In the genomic region with DNA sequence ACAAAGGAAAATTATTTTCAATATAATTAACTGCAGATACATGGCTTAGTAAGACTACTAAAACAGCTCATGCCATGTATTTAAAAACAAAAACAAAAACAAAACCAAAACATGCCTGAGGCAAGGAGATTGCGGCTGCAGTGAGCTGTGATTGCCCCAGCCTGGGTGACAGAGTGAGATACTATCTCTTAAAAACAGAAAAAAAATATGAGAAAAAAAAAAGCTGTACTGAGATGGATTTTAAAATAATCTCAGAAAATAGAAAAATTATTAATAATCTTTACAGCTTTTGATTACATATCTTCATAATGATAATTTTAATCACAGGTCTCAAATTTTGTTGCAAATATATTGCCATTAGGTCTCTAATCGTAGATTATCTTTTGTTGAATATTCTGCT, we compare ENCODE assay signal across 11 cellular contexts. TPM values are rescaled to one million over a fixed set of nuclear protein-coding genes. Genes with fewer than 3 reads are reported as not detected.
DNase-seq lines count a peak whose midpoint lies in the region; ATAC-seq and TF ChIP-seq lines count a peak whose summit lies in the region.
"Had no signal": no experiment of that assay in that cellular context is flagged by ENCODE, and none has a peak within 500 bp of the region (broad histone marks: within the 10 kb centered on the region; RNA-seq: fewer than 3 reads in every experiment).

No MANE protein-coding gene starts in this region.

- H3K27me3 Mint-ChIP-seq in activated CD4-positive, alpha-beta T cell treated with anti-CD3 and anti-CD28 coated beads for 36 hours = no peaks in the 10 kb centered on the region
- H3K27me3 Mint-ChIP-seq in brain = peaks cover under 1% of the 10 kb centered on the region

- peak overlapping the region; percentile 17 for H3K4me3 Mint-ChIP-seq in activated CD4-positive, alpha-beta T cell treated with anti-CD3 and anti-CD28 coated beads for 36 hours
- peak overlapping the region; percentile 39 to 76 (median 68) for H3K4me3 Mint-ChIP-seq in brain

- no peak for TF ChIP-seq CTCF in MM.1S (IDR thresholded peaks at IDR 0.05; ENCODE audit: low read length)
- TF ChIP-seq CTCF in brain (conservative IDR thresholded peaks at IDR 0.05) = no peak
- TF ChIP-seq CTCF in osteoblast (IDR thresholded peaks at IDR 0.05; ENCODE audit: extremely low read depth, low read depth, low read length) = no peak

- intact Hi-C loops in activated CD4-positive, alpha-beta T cell treated with anti-CD3 and anti-CD28 coated beads for 36 hours (cut with DNase I, micrococcal nuclease) = loop anchor here (1.0 to 5.0 kb wide), 4 partner anchors 24 to 208 kb away; a partner anchor contains a TSS

- H3K27me3 ChIP-seq in MM.1S (replicated peaks; ENCODE audit: insufficient read depth, low read length) = no peaks in the 10 kb centered on the region
- peaks cover 6% of the 10 kb centered on the region for H3K27me3 ChIP-seq in osteoblast (ENCODE audit: insufficient read depth, low read length)
- H3K27me3 ChIP-seq: uterus had no signal

- POLR2A ChIA-PET in activated CD4-positive, alpha-beta T cell treated with anti-CD3 and anti-CD28 coated beads for 36 hours (lab: Charles Lee) = interaction anchor here (1.4 kb wide), 1 partner anchor 24 kb away, joined by 4 read pairs; a partner anchor contains a TSS

- peak overlapping the region; percentile 3; the same call in 1 of the 2 replicates for H3K9ac ChIP-seq in MM.1S (ENCODE audit: low read length)

- 0 out of 2 replicates have a peak, but pooled peaks cover 8% of the 10 kb centered on the region for H3F3A ChIP-seq in MM.1S (ENCODE audit: insufficient read depth, low read length)

- H4K20me1 ChIP-seq in MM.1S (ENCODE audit: insufficient read depth, low read length) (no peaks in the 10 kb centered on the region), osteoblast (ENCODE audit: insufficient read depth, low read length) (no peaks in the 10 kb centered on the region)

- H3K36me3 Mint-ChIP-seq in activated CD4-positive, alpha-beta T cell treated with anti-CD3 and anti-CD28 coated beads for 36 hours (ENCODE audit: low read depth) = no peaks in the 10 kb centered on the region
- H3K36me3 Mint-ChIP-seq in brain = no peaks in the 10 kb centered on the region

- ATAC-seq in activated CD4-positive, alpha-beta T cell treated with anti-CD3 and anti-CD28 coated beads for 36 hours = no peak
- ATAC-seq in GM21390 (IDR thresholded peaks at IDR 0.05; ENCODE audit: unreplicated experiment) = no peak

- peaks cover 13% of the 10 kb centered on the region for H3K4me1 Mint-ChIP-seq in activated CD4-positive, alpha-beta T cell treated with anti-CD3 and anti-CD28 coated beads for 36 hours
- H3K4me1 Mint-ChIP-seq in brain = peaks cover 11% of the 10 kb centered on the region

- H3K4me3 ChIP-seq in MM.1S (ENCODE audit: low read length) = peak overlapping the region; percentile 34
- peak overlapping the region; percentile 34 for H3K4me3 ChIP-seq in osteoblast (ENCODE audit: insufficient read depth, low read length)
- H3K4me3 ChIP-seq: uterus had no signal

- H3K4me1 ChIP-seq in MM.1S (ENCODE audit: low read length) (peaks cover 3% of the 10 kb centered on the region; the same call in 1 of the 2 replicates), osteoblast (ENCODE audit: insufficient read depth, low read length) (peaks cover 3% of the 10 kb centered on the region)
- H3K4me1 ChIP-seq: uterus had no signal

- H3K9me3 Mint-ChIP-seq in activated CD4-positive, alpha-beta T cell treated with anti-CD3 and anti-CD28 coated beads for 36 hours (ENCODE audit: low read depth) = no peaks in the 10 kb centered on the region
- H3K9me3 Mint-ChIP-seq in brain = no peaks in the 10 kb centered on the region

- CTCF ChIA-PET in activated CD4-positive, alpha-beta T cell treated with anti-CD3 and anti-CD28 coated beads for 36 hours (lab: Charles Lee) = interaction anchor here (0.7 to 2.7 kb wide), 33 partner anchors 10 to 478 kb away, joined by 3 to 35 read pairs (median 4); a partner anchor contains a TSS

- H2AFZ ChIP-seq in MM.1S (ENCODE audit: low read length) = peak overlapping the region; percentile 36
- peak overlapping the region; percentile 86 for H2AFZ ChIP-seq in osteoblast (ENCODE audit: low read length)

- H3K4me2 ChIP-seq in MM.1S (ENCODE audit: low read depth, low read length) = peak overlapping the region; percentile 50
- peak overlapping the region; percentile 77 for H3K4me2 ChIP-seq in osteoblast (ENCODE audit: insufficient read depth, low read length)

- H3K27ac Mint-ChIP-seq in activated CD4-positive, alpha-beta T cell treated with anti-CD3 and anti-CD28 coated beads for 36 hours = no peak overlapping the region
- peak overlapping the region in 2 of 5 experiments; percentile 6 to 67 for H3K27ac Mint-ChIP-seq in brain

- DNase-seq in activated CD4-positive, alpha-beta T cell treated with anti-CD3 and anti-CD28 coated beads for 36 hours = no peak
- no peak for DNase-seq in activated CD4-positive, alpha-beta T cell treated with anti-CD3 and anti-CD28 coated beads for 48 hours
- DNase-seq in MM.1S = peak; percentile 62
- no peak for DNase-seq in osteoblast (ENCODE audit: insufficient read length, low spot score, missing footprints)
- no peak for DNase-seq in amygdala (lab: John Stamatoyannopoulos, UW)
- DNase-seq in ecto neural progenitor cell (ENCODE audit: low spot score) = no peak
- DNase-seq: Right ventricle myocardium superior, uterus had no signal

- H3K79me2 ChIP-seq in MM.1S (ENCODE audit: low read length) (no peaks in the 10 kb centered on the region), osteoblast (ENCODE audit: insufficient read depth, low read length) (no peaks in the 10 kb centered on the region)

- H3K27ac ChIP-seq in MM.1S (ENCODE audit: low read length) (peak overlapping the region; percentile 17; the same call in 1 of the 2 replicates), osteoblast (ENCODE audit: low read depth, low read length) (no peak overlapping the region)
- H3K27ac ChIP-seq: neutrophil, uterus had no signal

- H3K36me3 ChIP-seq in MM.1S (replicated peaks; ENCODE audit: insufficient read depth, low read length) (no peaks in the 10 kb centered on the region), osteoblast (ENCODE audit: insufficient read depth, low read length) (no peaks in the 10 kb centered on the region)
- H3K36me3 ChIP-seq: neutrophil, uterus had no signal

- H3K9me3 ChIP-seq in MM.1S (replicated peaks; ENCODE audit: insufficient read depth, low read length) (no peaks in the 10 kb centered on the region), osteoblast (ENCODE audit: low read depth, low read length) (no peaks in the 10 kb centered on the region)
- H3K9me3 ChIP-seq: neutrophil, uterus had no signal

- H3K9me2 ChIP-seq in MM.1S (replicated peaks; ENCODE audit: insufficient read depth, low read length) = no peaks in the 10 kb centered on the region

RNA-seq across cellular contexts. Expression of a gene that starts 24.0 kb away (rescaled TPM):
- 10 to 100 TPM; 10.6 TPM for total RNA-seq in activated CD4-positive, alpha-beta T cell treated with anti-CD3 and anti-CD28 coated beads for 36 hours
- 2.4 TPM for polyA plus RNA-seq in brain (ENCODE audit: insufficient read depth, low read depth, low replicate concordance)
- total RNA-seq in osteoblast = 2.5 and 3.2 TPM in 2 replicates
